ENCODE assay signal across 21 cellular contexts in the genomic region with DNA sequence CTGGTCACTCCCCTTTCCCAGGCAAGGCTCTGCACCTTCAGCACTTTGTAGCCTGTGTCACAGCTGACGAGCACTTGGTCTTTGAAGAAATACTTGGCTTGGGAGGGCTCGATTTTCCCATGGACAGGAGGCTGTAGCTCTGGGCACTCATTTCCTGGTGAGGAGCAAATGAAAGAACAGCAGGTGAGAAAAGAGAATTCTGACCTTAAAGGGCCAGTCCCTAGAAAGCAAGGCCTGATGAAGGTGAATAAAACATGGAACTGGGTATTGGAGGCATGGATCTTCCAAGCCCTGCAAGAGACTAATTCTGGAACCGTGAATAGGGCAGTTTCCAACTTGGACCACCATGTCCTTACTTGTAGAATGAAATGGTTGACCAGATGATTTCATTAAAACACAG. TPM values are rescaled to one million over a fixed set of nuclear protein-coding genes. Genes with fewer than 3 reads are reported as not detected.
DNase-seq lines count a peak whose midpoint lies in the region; ATAC-seq and TF ChIP-seq lines count a peak whose summit lies in the region.
"Had no signal": no experiment of that assay in that cellular context is flagged by ENCODE, and none has a peak within 500 bp of the region (broad histone marks: within the 10 kb centered on the region; RNA-seq: fewer than 3 reads in every experiment).

No MANE protein-coding gene starts in this region.

- H3K36me3 Mint-ChIP-seq in WTC11: no peaks in the 10 kb centered on the region; the same call in 1 of the 2 replicates
- H3K36me3 Mint-ChIP-seq in endodermal cell (ENCODE audit: low read depth): no peaks in the 10 kb centered on the region
- H3K36me3 Mint-ChIP-seq in CD14-positive monocyte: no peaks in the 10 kb centered on the region
- H3K36me3 Mint-ChIP-seq: CD8-positive, alpha-beta T cell had no signal

- H3K4me3 ChIP-seq in endodermal cell (ENCODE audit: low read length): no peak overlapping the region
- H3K4me3 ChIP-seq in testis: no peak overlapping the region
- H3K4me3 ChIP-seq: BLaER1, HAP-1, K562 had no signal

- H3K9me3 Mint-ChIP-seq in WTC11: peaks cover 5% of the 10 kb centered on the region
- no peaks in the 10 kb centered on the region for H3K9me3 Mint-ChIP-seq in endodermal cell
- peaks cover 0 to 5% (median 0%) of the 10 kb centered on the region in 7 donors for H3K9me3 Mint-ChIP-seq in CD14-positive monocyte
- H3K9me3 Mint-ChIP-seq: CD8-positive, alpha-beta T cell had no signal

- H3K27me3 ChIP-seq in endodermal cell (ENCODE audit: control insufficient read depth, insufficient read depth, low read length, poor library complexity, severe bottlenecking) (no peaks in the 10 kb centered on the region), testis (no peaks in the 10 kb centered on the region)
- H3K27me3 ChIP-seq: BLaER1 had no signal

- H3K4me3 Mint-ChIP-seq in WTC11: no peak overlapping the region
- H3K4me3 Mint-ChIP-seq in endodermal cell: no peak overlapping the region
- H3K4me3 Mint-ChIP-seq in CD14-positive monocyte: no peak overlapping the region
- H3K4me3 Mint-ChIP-seq: CD8-positive, alpha-beta T cell had no signal

- no peak overlapping the region for H3K9ac ChIP-seq in endodermal cell (ENCODE audit: extremely low read depth, low read length, poor library complexity, severe bottlenecking)
- H3K9ac ChIP-seq: BLaER1 had no signal

- no peaks in the 10 kb centered on the region for H3K9me3 ChIP-seq in endodermal cell (ENCODE audit: control insufficient read depth, low read length)
- no peaks in the 10 kb centered on the region for H3K9me3 ChIP-seq in testis
- H3K9me3 ChIP-seq: BLaER1, HAP-1 had no signal

- no peaks in the 10 kb centered on the region; the same call in 1 of the 2 replicates for H3K27me3 Mint-ChIP-seq in WTC11 (ENCODE audit: low read depth)
- H3K27me3 Mint-ChIP-seq in endodermal cell (ENCODE audit: insufficient read depth): no peaks in the 10 kb centered on the region
- peaks cover 0 to 3% (median 2%) of the 10 kb centered on the region in 3 donors for H3K27me3 Mint-ChIP-seq in CD14-positive monocyte (ENCODE audit: low read depth in 3 of 3)

- H3K36me3 ChIP-seq in endodermal cell (ENCODE audit: control insufficient read depth, insufficient read depth, low read length) (no peaks in the 10 kb centered on the region), testis (ENCODE audit: low read depth, missing control alignments) (no peaks in the 10 kb centered on the region)
- H3K36me3 ChIP-seq: BLaER1, HAP-1 had no signal

- H3K27ac ChIP-seq in endodermal cell (ENCODE audit: low read depth, low read length) (no peak overlapping the region), testis (peak overlapping the region; percentile 19 to 30)
- H3K27ac ChIP-seq: BLaER1 had no signal

- WGBS in endodermal cell (ENCODE audit: insufficient coverage in 1 of 2, insufficient read length in 1 of 2), 2 experiments: 67 to 75% methylated on average over 3 of the region's 3 CpGs
- WGBS in testis, 2 donors: 73 to 84% methylated on average over 3 of the region's 3 CpGs

- TF ChIP-seq POLR2A in testis (IDR thresholded peaks at IDR 0.05): no peak

- peak; percentile 35 for DNase-seq in ELF-1 (ENCODE audit: low read depth, low spot score)
- DNase-seq in WTC11 (ENCODE audit: low spot score): no peak
- no peak for DNase-seq in endodermal cell
- DNase-seq in testis: no peak
- DNase-seq in CD14-positive monocyte (ENCODE audit: low spot score): no peak
- no peak for DNase-seq in stimulated activated naive CD8-positive, alpha-beta T cell treated with anti-CD3 and anti-CD28 coated beads, Interleukin-15, Interleukin-2, amounts not matched to agents 100 U/mL and 50 U/mL, for 24 hours
- DNase-seq: 8988T; CD8-positive, alpha-beta T cell; COR-L47; DMS 273 treated with DMSO at 0.1 percent for 48 hours; DMS53; DND-41; EL; GDM1 had no signal

- intact Hi-C loops in testis (cut with DNase I; ENCODE audit: low total_unique reads): no loop called here
- intact Hi-C loops in CD14-positive monocyte (cut with micrococcal nuclease): no loop called here

- no peak for TF ChIP-seq CTCF in WTC11 (IDR thresholded peaks at IDR 0.05)
- no peak for TF ChIP-seq CTCF in endodermal cell (conservative IDR thresholded peaks at IDR 0.05)
- no peak for TF ChIP-seq CTCF in testis (IDR thresholded peaks at IDR 0.05)
- TF ChIP-seq CTCF in CD14-positive monocyte (IDR thresholded peaks at IDR 0.05): no peak

- no peak for ATAC-seq in WTC11
- ATAC-seq in stimulated activated naive CD8-positive, alpha-beta T cell treated with anti-CD3 and anti-CD28 coated beads, Interleukin-15, Interleukin-2, amounts not matched to agents 100 U/mL and 50 U/mL, for 24 hours: no peak
- no peak for ATAC-seq in HG03457 (IDR thresholded peaks at IDR 0.05; ENCODE audit: unreplicated experiment)
- ATAC-seq: CD8-positive, alpha-beta T cell; K562 had no signal

- H3K27ac Mint-ChIP-seq in WTC11 (no peak overlapping the region), endodermal cell (peak overlapping the region; percentile 24), CD14-positive monocyte (no peak overlapping the region)
- H3K27ac Mint-ChIP-seq: CD8-positive, alpha-beta T cell had no signal

- CTCF ChIA-PET in WTC11 (lab: Charles Lee): interaction anchor here (0.6 to 3.3 kb wide), 7 partner anchors 24 to 1892 kb away, joined by 3 to 15 read pairs (median 4); no protein-coding TSS in a partner anchor

- H3K4me1 ChIP-seq in endodermal cell (ENCODE audit: control insufficient read depth, insufficient read depth, low read length): peaks cover 12% of the 10 kb centered on the region
- peaks cover 5% of the 10 kb centered on the region for H3K4me1 ChIP-seq in testis
- H3K4me1 ChIP-seq: HAP-1 had no signal

- POLR2A ChIA-PET in WTC11 (lab: Charles Lee): no interaction called here

- H3K4me1 Mint-ChIP-seq in WTC11 (peaks cover 27% of the 10 kb centered on the region), endodermal cell (peaks cover 28% of the 10 kb centered on the region), CD14-positive monocyte (peaks cover 7% of the 10 kb centered on the region)

TF ChIP-seq in WTC11, 78 proteins besides CTCF, POLR2A, EP300 and RAD21 (continues in another document):
- TF ChIP-seq SOX15 (CRISPR knock-in tag; IDR thresholded peaks at IDR 0.05) (no peak), TEAD4 (CRISPR knock-in tag; IDR thresholded peaks at IDR 0.05) (no peak), NR2C2 (CRISPR knock-in tag; IDR thresholded peaks at IDR 0.05) (no peak)
- TF ChIP-seq, protein P1, sequence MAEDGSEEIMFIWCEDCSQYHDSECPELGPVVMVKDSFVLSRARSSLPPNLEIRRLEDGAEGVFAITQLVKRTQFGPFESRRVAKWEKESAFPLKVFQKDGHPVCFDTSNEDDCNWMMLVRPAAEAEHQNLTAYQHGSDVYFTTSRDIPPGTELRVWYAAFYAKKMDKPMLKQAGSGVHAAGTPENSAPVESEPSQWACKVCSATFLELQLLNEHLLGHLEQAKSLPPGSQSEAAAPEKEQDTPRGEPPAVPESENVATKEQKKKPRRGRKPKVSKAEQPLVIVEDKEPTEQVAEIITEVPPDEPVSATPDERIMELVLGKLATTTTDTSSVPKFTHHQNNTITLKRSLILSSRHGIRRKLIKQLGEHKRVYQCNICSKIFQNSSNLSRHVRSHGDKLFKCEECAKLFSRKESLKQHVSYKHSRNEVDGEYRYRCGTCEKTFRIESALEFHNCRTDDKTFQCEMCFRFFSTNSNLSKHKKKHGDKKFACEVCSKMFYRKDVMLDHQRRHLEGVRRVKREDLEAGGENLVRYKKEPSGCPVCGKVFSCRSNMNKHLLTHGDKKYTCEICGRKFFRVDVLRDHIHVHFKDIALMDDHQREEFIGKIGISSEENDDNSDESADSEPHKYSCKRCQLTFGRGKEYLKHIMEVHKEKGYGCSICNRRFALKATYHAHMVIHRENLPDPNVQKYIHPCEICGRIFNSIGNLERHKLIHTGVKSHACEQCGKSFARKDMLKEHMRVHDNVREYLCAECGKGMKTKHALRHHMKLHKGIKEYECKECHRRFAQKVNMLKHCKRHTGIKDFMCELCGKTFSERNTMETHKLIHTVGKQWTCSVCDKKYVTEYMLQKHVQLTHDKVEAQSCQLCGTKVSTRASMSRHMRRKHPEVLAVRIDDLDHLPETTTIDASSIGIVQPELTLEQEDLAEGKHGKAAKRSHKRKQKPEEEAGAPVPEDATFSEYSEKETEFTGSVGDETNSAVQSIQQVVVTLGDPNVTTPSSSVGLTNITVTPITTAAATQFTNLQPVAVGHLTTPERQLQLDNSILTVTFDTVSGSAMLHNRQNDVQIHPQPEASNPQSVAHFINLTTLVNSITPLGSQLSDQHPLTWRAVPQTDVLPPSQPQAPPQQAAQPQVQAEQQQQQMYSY (CRISPR knock-in tag; IDR thresholded peaks at IDR 0.05): peak; percentile 83
- TF ChIP-seq, protein P2, sequence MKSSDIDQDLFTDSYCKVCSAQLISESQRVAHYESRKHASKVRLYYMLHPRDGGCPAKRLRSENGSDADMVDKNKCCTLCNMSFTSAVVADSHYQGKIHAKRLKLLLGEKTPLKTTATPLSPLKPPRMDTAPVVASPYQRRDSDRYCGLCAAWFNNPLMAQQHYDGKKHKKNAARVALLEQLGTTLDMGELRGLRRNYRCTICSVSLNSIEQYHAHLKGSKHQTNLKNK (CRISPR knock-in tag; IDR thresholded peaks at IDR 0.05): no peak

RNA-seq across cellular contexts. Expression of a gene that starts 39.9 kb away (rescaled TPM):
- total RNA-seq in WTC11 (2021) (2.2 to 3.5 TPM (median 3.1 TPM) in 3 replicates), endodermal cell (under 1 TPM; 0.09 to 0.57 TPM), testis (1 to 10 TPM in 1 of 2 donors, under 1 TPM in 1; 0.55 to 2.8 TPM)
- 13.5 TPM for polyA plus RNA-seq in endodermal cell (2013, experiment 1 of 2)
- polyA plus RNA-seq in endodermal cell (2013, experiment 2 of 2): 8.5 TPM
- polyA plus RNA-seq in testis (ENCODE audit: insufficient read depth, low read depth, low replicate concordance) (3.6 TPM), CD14-positive monocyte (not detected)
- total RNA-seq: A673; CD8-positive, alpha-beta T cell had no signal

RNA-seq across cellular contexts. Expression of a gene that starts 54.3 kb away (rescaled TPM):
- total RNA-seq in WTC11 (2021) (5.1 to 5.9 TPM (median 5.6 TPM) in 3 replicates), endodermal cell (under 1 TPM in 1 of 2 donors, not detected in 1; 0.88 TPM), testis (under 1 TPM; 0.93 to 0.94 TPM)
- 0.28 TPM for polyA plus RNA-seq in endodermal cell (2013, experiment 1 of 2)
- polyA plus RNA-seq in endodermal cell (2013, experiment 2 of 2): 0.12 TPM
- polyA plus RNA-seq in testis (ENCODE audit: insufficient read depth, low read depth, low replicate concordance) (0.59 TPM), CD14-positive monocyte (not detected)
- total RNA-seq: A673; CD8-positive, alpha-beta T cell; IMR-90; K562 had no signal
- polyA plus RNA-seq: AG04450, IMR-90, K562 had no signal
